26 cellular contexts compared by ENCODE assay signal in the genomic region with DNA sequence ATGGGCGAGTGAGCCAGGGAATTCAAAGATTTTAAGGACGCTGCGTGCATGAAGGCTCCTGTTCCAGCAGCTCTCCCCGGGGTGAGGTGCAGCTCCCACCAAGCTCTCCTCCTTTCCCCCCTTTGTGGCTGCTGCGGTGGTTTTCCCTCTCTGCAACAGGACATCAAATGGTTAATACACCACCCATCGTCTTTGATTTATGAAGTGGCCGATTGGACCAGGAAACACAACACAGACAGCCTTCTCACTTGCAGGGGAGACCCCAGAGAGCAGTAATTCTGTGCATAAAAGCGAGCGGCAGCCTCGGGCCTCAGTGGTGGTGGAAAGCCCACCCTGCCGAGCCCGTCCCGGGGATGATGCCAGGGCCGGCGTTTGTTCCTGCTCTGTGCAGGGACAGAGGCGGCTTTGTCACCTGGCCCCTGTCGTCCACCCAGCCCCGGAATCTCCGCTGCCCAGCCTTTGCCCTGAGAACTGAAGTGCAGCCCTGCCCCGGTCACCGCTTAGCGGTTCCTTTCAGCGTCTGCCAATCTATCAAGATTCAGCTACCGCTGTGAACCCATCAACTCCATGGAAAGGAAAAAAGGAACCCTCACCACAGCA.
"Had no signal": no experiment of that assay in that cellular context is flagged by ENCODE, and none has a peak within 500 bp of the region (broad histone marks: within the 10 kb centered on the region; RNA-seq: fewer than 3 reads in every experiment).

No MANE protein-coding gene starts in this region.

- H3K4me1 Mint-ChIP-seq: naive B cell had no signal

- H3K36me3 Mint-ChIP-seq: activated naive CD4-positive, alpha-beta T cell treated with anti-CD3 and anti-CD28 coated beads, Interleukin-2, amount 50 U/mL, for 72 hours; naive B cell; stimulated activated effector memory CD8-positive, alpha-beta T cell treated with anti-CD3 and anti-CD28 coated beads, Interleukin-12 subunit alpha, Interleukin-12 subunit beta, amount 100 ng/mL, for 72 hours; T-cell had no signal

- H3K9me3 ChIP-seq: esophagus squamous epithelium, heart right ventricle, right lobe of liver, thoracic aorta had no signal

- H3K4me3 ChIP-seq: esophagus squamous epithelium, heart right ventricle, right lobe of liver, skin epidermis, thoracic aorta had no signal

- H3K9me3 Mint-ChIP-seq: activated T-cell treated with anti-CD3 and anti-CD28 coated beads, Interleukin-2, amount 50 U/mL, for 72 hours; stimulated activated effector memory CD8-positive, alpha-beta T cell treated with anti-CD3 and anti-CD28 coated beads, Interleukin-12 subunit alpha, Interleukin-12 subunit beta, amount 100 ng/mL, for 72 hours; stimulated activated naive CD8-positive, alpha-beta T cell treated with anti-CD3 and anti-CD28 coated beads, Interleukin-15, Interleukin-2, amounts not matched to agents 100 ng/mL and 50 ng/mL, for 24 hours; T-cell had no signal

- H3K27ac ChIP-seq: epithelial cell of prostate, esophagus squamous epithelium, heart right ventricle, right lobe of liver, skin epidermis, thoracic aorta had no signal

- H3K4me1 ChIP-seq: esophagus squamous epithelium, heart right ventricle, right lobe of liver had no signal

- H3K27me3 ChIP-seq: right lobe of liver had no signal

- H3K4me3 Mint-ChIP-seq: activated CD4-positive, alpha-beta T cell treated with anti-CD3 and anti-CD28 coated beads for 36 hours; activated T-cell treated with anti-CD3 and anti-CD28 coated beads, Interleukin-2, amount 50 U/mL, for 72 hours; naive B cell; stimulated activated effector memory CD8-positive, alpha-beta T cell treated with anti-CD3 and anti-CD28 coated beads, Interleukin-12 subunit alpha, Interleukin-12 subunit beta, amount 100 ng/mL, for 72 hours; stimulated activated naive CD8-positive, alpha-beta T cell treated with anti-CD3 and anti-CD28 coated beads, Interleukin-15, Interleukin-2, amounts not matched to agents 100 ng/mL and 50 ng/mL, for 24 hours; T-cell had no signal

- H3K27ac Mint-ChIP-seq: activated CD4-positive, alpha-beta T cell treated with anti-CD3 and anti-CD28 coated beads for 36 hours; activated naive CD4-positive, alpha-beta T cell treated with anti-CD3 and anti-CD28 coated beads, Interleukin-2, amount 50 U/mL, for 72 hours; activated T-cell treated with anti-CD3 and anti-CD28 coated beads, Interleukin-2, amount 50 U/mL, for 72 hours; naive B cell; stimulated activated effector memory CD8-positive, alpha-beta T cell treated with anti-CD3 and anti-CD28 coated beads, Interleukin-12 subunit alpha, Interleukin-12 subunit beta, amount 100 ng/mL, for 72 hours; stimulated activated naive CD8-positive, alpha-beta T cell treated with anti-CD3 and anti-CD28 coated beads, Interleukin-15, Interleukin-2, amounts not matched to agents 100 ng/mL and 50 ng/mL, for 24 hours; T-cell had no signal

- ATAC-seq: activated CD4-positive, alpha-beta T cell treated with anti-CD3 and anti-CD28 coated beads for 36 hours; activated naive CD4-positive, alpha-beta T cell treated with anti-CD3 and anti-CD28 coated beads, Interleukin-2, amount 50 U/mL, for 72 hours; activated T-cell treated with anti-CD3 and anti-CD28 coated beads, Interleukin-2, amount 50 U/mL, for 72 hours; heart right ventricle; left ventricle myocardium superior; right lobe of liver; stimulated activated effector memory CD8-positive, alpha-beta T cell treated with anti-CD3 and anti-CD28 coated beads, Interleukin-12 subunit alpha, Interleukin-12 subunit beta, amount 100 ng/mL, for 72 hours; T-cell had no signal

- H3K36me3 ChIP-seq: esophagus squamous epithelium, heart right ventricle, right lobe of liver, thoracic aorta had no signal

- DNase-seq: activated CD4-positive, alpha-beta T cell treated with anti-CD3 and anti-CD28 coated beads for 36 hours; activated CD4-positive, CD25-positive, alpha-beta regulatory T cell; activated naive CD4-positive, alpha-beta T cell; activated T-cell treated with anti-CD3 and anti-CD28 coated beads for 4 hours; activated T-cell treated with anti-CD3 and anti-CD28 coated beads, Interleukin-2, amount 50 U/mL, for 72 hours; aorta; central memory CD4-positive, alpha-beta T cell; dermis blood vessel endothelial cell; effector CD4-positive, alpha-beta T cell; esophagus squamous epithelium; foreskin melanocyte; heart right ventricle; left ventricle myocardium superior; naive B cell; nucleus accumbens; right lobe of liver; stimulated activated CD4-positive, alpha-beta T cell treated with anti-CD3 and anti-CD28 coated beads, Interleukin-12 subunit alpha, Interleukin-12 subunit beta, amount 100 ng/mL, for 4 hours; stimulated activated CD4-positive, alpha-beta T cell treated with anti-CD3 and anti-CD28 coated beads, Interleukin-4, amount 100 ng/mL, for 1 hour; T-cell; trophoblast cell had no signal
